ENCODE assay signal across 8 cellular contexts in the genomic region with DNA sequence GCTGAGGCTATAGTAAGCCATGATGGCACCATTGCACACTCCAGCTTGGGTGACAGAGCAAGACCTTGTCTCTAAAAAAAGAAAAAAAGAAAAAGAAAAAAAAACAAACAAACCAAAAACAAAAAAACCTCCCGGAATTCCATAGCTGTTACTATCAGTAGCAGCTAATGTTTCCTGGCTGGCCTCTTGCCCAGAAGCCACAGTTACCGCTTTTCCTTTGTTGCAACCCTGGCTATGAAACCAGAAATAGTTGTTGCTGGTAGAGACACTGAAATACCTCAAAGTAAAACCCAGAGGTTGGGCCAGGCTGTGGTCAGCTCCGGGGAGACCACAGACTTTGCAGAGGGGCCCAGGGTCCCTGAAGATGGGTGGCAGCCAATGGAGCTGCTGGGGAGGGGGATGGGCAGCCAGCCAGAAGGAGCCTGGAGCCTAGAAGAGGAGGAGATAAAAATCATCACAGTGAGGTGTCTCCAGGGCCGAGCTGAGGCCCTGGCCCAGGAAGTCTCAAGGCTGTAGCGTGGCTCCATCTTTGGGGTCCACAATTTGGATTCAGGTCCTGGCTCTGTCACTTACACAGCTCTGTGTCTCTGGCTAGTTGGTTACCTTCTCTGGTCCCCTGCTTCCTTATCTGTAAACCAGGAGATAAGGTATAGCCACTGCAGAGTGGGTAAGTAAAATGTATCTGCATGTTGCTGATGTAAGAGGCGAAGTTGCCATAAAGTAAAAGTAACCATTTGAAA. TPM values are rescaled to one million over a fixed set of nuclear protein-coding genes. Genes with fewer than 3 reads are reported as not detected.
DNase-seq lines count a peak whose midpoint lies in the region; ATAC-seq and TF ChIP-seq lines count a peak whose summit lies in the region.

No MANE protein-coding gene starts in this region.

- TF ChIP-seq CTCF in PC-9 (conservative IDR thresholded peaks at IDR 0.05) = no peak
- no peak for TF ChIP-seq CTCF in cardiac fibroblast (IDR thresholded peaks at IDR 0.05; ENCODE audit: low read depth, low read length)

- H3K27me3 ChIP-seq in PC-9 (ENCODE audit: insufficient read depth, low read depth) (no peaks in the 10 kb centered on the region), layer of hippocampus (ENCODE audit: control insufficient read depth, insufficient read depth, low read length) (no peaks in the 10 kb centered on the region)

- H3F3A ChIP-seq in PC-9 (ENCODE audit: insufficient read depth, low read depth) = peaks cover 37% of the 10 kb centered on the region

- intact Hi-C loops in PC-9 (cut with micrococcal nuclease; ENCODE audit: unreplicated experiment) = loop anchor here (1.0 to 2.0 kb wide), 2 partner anchors 40 to 125 kb away; no protein-coding TSS in a partner anchor

- H3K9me2 ChIP-seq in PC-9 (ENCODE audit: insufficient read depth) = no peaks in the 10 kb centered on the region

- H3K4me1 ChIP-seq in PC-9 (replicated peaks; ENCODE audit: insufficient read depth) = peaks cover 30% of the 10 kb centered on the region

- H4K20me1 ChIP-seq in PC-9 (ENCODE audit: insufficient read depth) = peaks cover 2% of the 10 kb centered on the region; the same call in 1 of the 2 replicates

- H3K79me2 ChIP-seq in PC-9 (ENCODE audit: low read depth) = peaks cover 9% of the 10 kb centered on the region

- ATAC-seq in HG03571 (IDR thresholded peaks at IDR 0.05; ENCODE audit: unreplicated experiment) (peak; percentile 26), HG03025 (IDR thresholded peaks at IDR 0.05; ENCODE audit: low FRiP score, unreplicated experiment) (no peak), HG03159 (IDR thresholded peaks at IDR 0.05; ENCODE audit: unreplicated experiment) (no peak)
- no peak for ATAC-seq in stimulated activated naive CD8-positive, alpha-beta T cell treated with anti-CD3 and anti-CD28 coated beads, Interleukin-15, Interleukin-2, amounts not matched to agents 100 U/mL and 50 U/mL, for 24 hours

- H3K4me3 ChIP-seq in PC-9 = peak overlapping the region; percentile 37; the same call in 1 of the 2 replicates
- H3K4me3 ChIP-seq in cardiac fibroblast (replicated peaks in 1 of 2; ENCODE audit: low read depth in 2 of 2, low read length in 2 of 2) = peak overlapping the region in 1 of 2 donors; percentile 24

- H3K9me3 ChIP-seq in PC-9 (ENCODE audit: insufficient read depth, low read depth) = no peaks in the 10 kb centered on the region

- CTCF ChIA-PET in PC-9 (lab: Charles Lee) = interaction anchor here (0.6 to 0.8 kb wide), 3 partner anchors 69 to 356 kb away, joined by 4 to 13 read pairs (median 6); no protein-coding TSS in a partner anchor

- peak overlapping the region; percentile 83 for H3K27ac ChIP-seq in PC-9
- H3K27ac ChIP-seq in layer of hippocampus (ENCODE audit: low read depth, low read length) = peak overlapping the region; percentile 67

- no TSS peak for BruUV-seq in PC-9 (replicated peaks; lab: Mats Ljungman, UMichigan)

- DNase-seq in AML-193 (lab: John Stamatoyannopoulos, UW) (peak; percentile 90 to 95), PC-9 (peak; percentile 93 to 95), cardiac fibroblast (ENCODE audit: low read depth in 2 of 2) (peak; percentile 94 to 97)
- DNase-seq in stimulated activated naive CD8-positive, alpha-beta T cell treated with anti-CD3 and anti-CD28 coated beads, Interleukin-15, Interleukin-2, amounts not matched to agents 100 U/mL and 50 U/mL, for 24 hours = peak; percentile 30

- POLR2A ChIA-PET in PC-9 (lab: Charles Lee; ENCODE audit: unreplicated experiment) = interaction anchor here (0.6 to 0.8 kb wide), 5 partner anchors 18 to 1224 kb away, joined by 3 to 12 read pairs (median 7); no protein-coding TSS in a partner anchor

- H3K36me3 ChIP-seq in PC-9 (ENCODE audit: low read depth) = no peaks in the 10 kb centered on the region

- peak overlapping the region; percentile 70 for H3K4me2 ChIP-seq in PC-9

- H2AFZ ChIP-seq in PC-9 = peak overlapping the region; percentile 23; the same call in 1 of the 2 replicates

RNA-seq across cellular contexts. Expression of gene CHST12, which starts 3.4 kb away (rescaled TPM):
- 25.9 and 41.1 TPM in 2 replicates for total RNA-seq in PC-9 (2021)

RNA-seq across cellular contexts. Expression of gene EIF3B, which starts 45.4 kb away (rescaled TPM):
- total RNA-seq in PC-9 (2021) = 299 and 302 TPM in 2 replicates

Comparison
In these comparisons a context has a peak if more than half of its experiments do, and no peak if none do; other contexts are left out.
1. DNase-seq: peak in every context shown above with its lines; median percentile 96 in cardiac fibroblast; 94 in PC-9; 92 in AML-193; 30 in stimulated activated naive CD8-positive, alpha-beta T cell treated with anti-CD3 and anti-CD28 coated beads, Interleukin-15, Interleukin-2, amounts not matched to agents 100 U/mL and 50 U/mL, for 24 hours.